In genomic region chr14:49619730-49620129, GRCh38 we compare ENCODE assay signal across 1 cellular context.
TF ChIP-seq lines count a peak whose summit lies in the region.

No MANE protein-coding gene starts in this region.

TF ChIP-seq in endothelial cell of umbilical vein, 7 proteins besides CTCF, POLR2A, EP300 and RAD21:
- no peak for TF ChIP-seq MYC (IDR thresholded peaks at IDR 0.05; ENCODE audit: low read depth, low read length)
- TF ChIP-seq MAX (IDR thresholded peaks at IDR 0.05; ENCODE audit: insufficient read depth, insufficient read length) = no peak
- no peak for TF ChIP-seq FOS (IDR thresholded peaks at IDR 0.05; ENCODE audit: borderline replicate concordance, insufficient read depth, low read length)
- TF ChIP-seq POLR2AphosphoS5 (IDR thresholded peaks at IDR 0.05; ENCODE audit: insufficient read depth, low read depth, low read length) = no peak
- TF ChIP-seq JUN (IDR thresholded peaks at IDR 0.05; ENCODE audit: borderline replicate concordance, insufficient read depth, insufficient read length, low read depth) = no peak
- no peak for TF ChIP-seq EZH2 (IDR thresholded peaks at IDR 0.05; ENCODE audit: borderline replicate concordance, low read depth, low read length, severe bottlenecking)
- TF ChIP-seq GATA2 (IDR thresholded peaks at IDR 0.05; ENCODE audit: insufficient read depth, insufficient read length, low read depth, low read length) = no peak
TF ChIP-seq in endothelial cell of umbilical vein: peak in this region for 0.
